In the genomic region with DNA sequence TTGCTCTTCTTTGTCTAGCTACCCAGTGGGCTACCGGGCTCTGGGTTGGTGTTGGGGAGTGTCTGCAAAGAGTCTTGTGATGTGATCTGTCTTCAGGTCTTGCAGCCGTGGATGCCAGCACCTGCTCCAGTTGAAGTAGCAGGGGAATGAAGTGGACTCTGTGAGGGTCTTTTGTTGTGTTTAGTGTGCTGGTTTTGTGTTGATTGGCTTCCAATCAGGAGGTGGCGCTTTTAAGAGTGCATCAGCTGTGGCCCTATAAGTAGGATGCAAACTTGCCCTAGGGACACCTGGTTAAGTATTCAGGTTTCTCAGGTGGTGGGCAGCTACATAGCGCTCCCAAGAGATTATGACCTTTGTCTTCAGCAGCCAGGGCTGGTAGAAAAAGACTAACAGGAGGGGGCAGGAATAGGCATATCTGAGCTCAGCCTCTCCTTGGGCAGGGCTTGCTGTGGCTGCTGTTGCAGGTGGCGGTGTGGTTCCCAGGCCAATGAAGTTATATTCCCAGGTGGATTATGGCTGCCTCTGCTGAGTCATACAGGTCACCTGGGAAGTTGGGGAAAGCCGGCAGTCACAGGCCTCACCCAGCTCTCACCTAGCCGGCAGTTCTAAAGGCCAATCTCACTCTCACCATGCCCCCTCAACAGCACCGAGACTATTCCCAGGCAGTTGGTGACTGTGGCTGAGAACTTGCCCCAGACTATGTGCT, we compare ENCODE assay signal across 28 cellular contexts.
"Had no signal": no experiment of that assay in that cellular context is flagged by ENCODE, and none has a peak within 500 bp of the region (broad histone marks: within the 10 kb centered on the region; RNA-seq: fewer than 3 reads in every experiment).

No MANE protein-coding gene starts in this region.

- H3K9me3 ChIP-seq: esophagus squamous epithelium, gastroesophageal sphincter, left lung, spleen, testis, uterus had no signal

- H3K36me3 Mint-ChIP-seq: activated naive CD8-positive, alpha-beta T cell treated with anti-CD3 and anti-CD28 coated beads, Interleukin-2, amount 10 ng/mL, durations not matched to agents 7 days and 5 days; naive thymus-derived CD4-positive, alpha-beta T cell had no signal

- H3K4me1 Mint-ChIP-seq: activated B cell treated with CpG ODN at 0.5 μM for 24 hours; activated CD4-positive, alpha-beta T cell treated with anti-CD3 and anti-CD28 coated beads for 36 hours; activated naive CD8-positive, alpha-beta T cell treated with anti-CD3 and anti-CD28 coated beads, Interleukin-2, amount 10 ng/mL, durations not matched to agents 7 days and 5 days; naive thymus-derived CD4-positive, alpha-beta T cell; neural crest cell had no signal

- H3K27ac Mint-ChIP-seq: activated B cell treated with CpG ODN at 0.5 μM for 24 hours; activated CD4-positive, alpha-beta T cell treated with anti-CD3 and anti-CD28 coated beads for 36 hours; activated naive CD4-positive, alpha-beta T cell treated with anti-CD3 and anti-CD28 coated beads for 36 hours; activated naive CD8-positive, alpha-beta T cell treated with anti-CD3 and anti-CD28 coated beads, Interleukin-2, amount 10 ng/mL, durations not matched to agents 7 days and 5 days; activated T-cell treated with anti-CD3 and anti-CD28 coated beads, Interleukin-2, amount 50 U/mL, for 72 hours; naive thymus-derived CD4-positive, alpha-beta T cell had no signal

- H3K27me3 ChIP-seq: esophagus squamous epithelium, gastroesophageal sphincter, left lung, spleen, testis, uterus had no signal

- H3K4me1 ChIP-seq: esophagus squamous epithelium, gastroesophageal sphincter, left lung, spleen, testis, uterus had no signal

- ATAC-seq: activated CD4-positive, alpha-beta T cell treated with anti-CD3 and anti-CD28 coated beads for 36 hours; activated T-cell treated with anti-CD3 and anti-CD28 coated beads, Interleukin-2, amount 50 U/mL, for 72 hours; gastroesophageal sphincter; left lung; naive thymus-derived CD4-positive, alpha-beta T cell had no signal

- H3K27me3 Mint-ChIP-seq: activated CD4-positive, alpha-beta T cell treated with anti-CD3 and anti-CD28 coated beads for 36 hours had no signal

- H3K4me3 Mint-ChIP-seq: activated B cell treated with CpG ODN at 0.5 μM for 24 hours; activated CD4-positive, alpha-beta T cell treated with anti-CD3 and anti-CD28 coated beads for 36 hours; activated naive CD4-positive, alpha-beta T cell treated with anti-CD3 and anti-CD28 coated beads for 36 hours; activated naive CD8-positive, alpha-beta T cell treated with anti-CD3 and anti-CD28 coated beads, Interleukin-2, amount 10 ng/mL, durations not matched to agents 7 days and 5 days; activated T-cell treated with anti-CD3 and anti-CD28 coated beads, Interleukin-2, amount 50 U/mL, for 72 hours; naive thymus-derived CD4-positive, alpha-beta T cell; neural crest cell had no signal

- H3K36me3 ChIP-seq: esophagus squamous epithelium, gastroesophageal sphincter, left lung, spleen, uterus had no signal

- DNase-seq: activated B cell treated with CpG ODN at 0.5 μM for 24 hours; activated CD4-positive, alpha-beta T cell treated with anti-CD3 and anti-CD28 coated beads for 36 hours; activated CD4-positive, alpha-beta T cell treated with anti-CD3 and anti-CD28 coated beads, Interleukin-2, amount 50 U/mL, for 48 hours; activated CD8-positive, alpha-beta memory T cell treated with anti-CD3 and anti-CD28 coated beads, Interleukin-2, amount 50 U/mL, for 48 hours; activated effector memory CD4-positive, alpha-beta T cell treated with Interleukin-2 at 50 U/mL for 16 hours; activated naive CD4-positive, alpha-beta T cell treated with anti-CD3 and anti-CD28 coated beads for 36 hours; activated naive CD8-positive, alpha-beta T cell treated with anti-CD3 and anti-CD28 coated beads, Interleukin-2, amount 10 ng/mL, durations not matched to agents 7 days and 5 days; activated T-cell treated with anti-CD3 and anti-CD28 coated beads, Interleukin-2, amount 50 U/mL, for 72 hours; amniotic stem cell; cerebellar nuclear complex; esophagus squamous epithelium; head of caudate nucleus; hypothalamus; kidney glomerular epithelial cell; left lung; naive thymus-derived CD4-positive, alpha-beta T cell; retina; spleen; stimulated activated CD4-positive, alpha-beta T cell treated with anti-CD3 and anti-CD28 coated beads, Interleukin-4, amount 100 ng/mL, for 1 hour; stimulated activated naive CD4-positive, alpha-beta T cell; T1000; testis; trophoblast cell; uterus had no signal

- H3K9me3 Mint-ChIP-seq: activated B cell treated with CpG ODN at 0.5 μM for 24 hours; activated naive CD4-positive, alpha-beta T cell treated with anti-CD3 and anti-CD28 coated beads for 36 hours had no signal

- H3K4me3 ChIP-seq: coronary artery, esophagus squamous epithelium, gastroesophageal sphincter, left lung, lung, spleen, testis, uterus had no signal

- H3K27ac ChIP-seq: coronary artery, esophagus squamous epithelium, gastroesophageal sphincter, left lung, spleen, testis, uterus had no signal
